Comparison of ENCODE assay signal across 8 cellular contexts in the genomic region with DNA sequence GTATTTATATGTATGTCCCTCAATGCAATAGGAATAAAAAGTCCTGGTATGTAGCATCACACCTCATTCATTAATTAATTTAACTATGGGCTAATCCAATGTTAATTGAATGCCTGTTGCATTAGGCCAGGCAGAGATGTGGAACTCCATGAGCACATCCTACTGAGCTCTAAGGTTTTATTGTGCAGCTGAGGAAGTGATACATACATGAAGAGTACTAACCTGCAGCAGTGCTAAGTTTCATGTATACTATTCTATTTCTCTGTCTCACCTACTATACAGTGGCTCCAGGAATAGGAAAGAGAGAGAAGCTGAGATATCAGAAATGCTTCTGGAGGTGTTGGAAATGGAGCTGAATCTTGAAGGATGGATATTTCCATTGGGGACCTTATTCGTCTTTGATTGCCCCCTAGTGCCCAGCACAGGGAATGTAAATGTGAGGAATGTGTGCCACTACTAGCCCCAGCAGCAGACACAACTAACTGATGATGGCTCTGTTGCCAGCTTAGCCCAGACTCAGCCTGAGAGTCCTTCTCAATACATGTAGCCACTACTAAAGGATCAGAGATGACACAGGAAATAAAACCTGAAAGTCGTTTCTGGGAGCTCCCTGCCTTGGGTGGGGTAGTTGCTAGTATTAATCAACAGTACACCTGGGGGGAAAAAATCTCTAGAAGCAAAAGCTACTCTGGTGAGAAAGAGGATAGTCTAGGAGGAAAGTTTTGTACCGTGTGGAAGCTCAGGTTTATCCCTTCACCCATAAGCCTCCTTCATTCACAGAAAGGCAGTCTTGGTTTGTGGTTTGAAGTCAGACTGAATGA.
DNase-seq lines count a peak whose midpoint lies in the region; ATAC-seq and TF ChIP-seq lines count a peak whose summit lies in the region.

No MANE protein-coding gene starts in this region.

- POLR2A ChIA-PET in MCF 10A (lab: Yijun Ruan, JAX), result interaction anchor here (0.6 kb wide), 1 partner anchor 203 kb away, joined by 3 read pairs; no protein-coding TSS in a partner anchor

- H3K36me3 ChIP-seq in lower lobe of right lung, result no peaks in the 10 kb centered on the region

- intact Hi-C loops in MCF 10A (cut with micrococcal nuclease), result loop anchor here (1.0 to 5.0 kb wide), 4 partner anchors 144 to 308 kb away; no protein-coding TSS in a partner anchor
- intact Hi-C loops in lower lobe of right lung (cut with DNase I), result no loop called here
- intact Hi-C loops in activated T-helper 2 cell treated with anti-CD3 and anti-CD28 coated beads, Interferon-gamma antibody, Interleukin-2, Interleukin-4, amounts not matched to agents 10 μg/mL and 5 μg/mL and 100 μg/mL, durations not matched to agents 14 hours and 24 hours and 36 hours (cut with micrococcal nuclease), result no loop called here

- peak; percentile 47 for DNase-seq in ACHN
- DNase-seq in GM03348 (ENCODE audit: low spot score), result peak; percentile 63
- peak; percentile 27 for DNase-seq in NCI-H460 (ENCODE audit: extremely low read depth, low read depth)
- peak; percentile 62 for DNase-seq in MCF 10A (ENCODE audit: unreplicated experiment)
- no peak for DNase-seq in lower lobe of right lung
- DNase-seq in activated T-helper 2 cell treated with anti-CD3 and anti-CD28 coated beads, Interferon-gamma antibody, Interleukin-2, Interleukin-4, amounts not matched to agents 10 μg/mL and 5 μg/mL and 100 μg/mL, durations not matched to agents 14 hours and 24 hours and 36 hours (ENCODE audit: low spot score), result no peak
- DNase-seq in T-helper 2 cell treated with Interferon-gamma antibody and Interleukin-4, amounts not matched to agents 5 μg/mL and 100 μg/mL, for 36 hours (ENCODE audit: low spot score), result no peak

- CTCF ChIA-PET in MCF 10A (lab: Yijun Ruan, JAX), result interaction anchor here (0.6 to 1.8 kb wide), 29 partner anchors 9 to 641 kb away, joined by 3 to 11 read pairs (median 4); no protein-coding TSS in a partner anchor

- H3K9me3 Mint-ChIP-seq in MCF 10A (ENCODE audit: unreplicated experiment), result no peaks in the 10 kb centered on the region
- H3K9me3 Mint-ChIP-seq in activated T-helper 2 cell treated with anti-CD3 and anti-CD28 coated beads, Interferon-gamma antibody, Interleukin-2, Interleukin-4, amounts not matched to agents 10 μg/mL and 5 μg/mL and 100 μg/mL, durations not matched to agents 14 hours and 24 hours and 36 hours, result no peaks in the 10 kb centered on the region
- H3K9me3 Mint-ChIP-seq in T-helper 2 cell treated with Interferon-gamma antibody and Interleukin-4, amounts not matched to agents 5 μg/mL and 100 μg/mL, for 36 hours, result no peaks in the 10 kb centered on the region

- H3K27me3 ChIP-seq in lower lobe of right lung (ENCODE audit: low read depth), result no peaks in the 10 kb centered on the region

- no peaks in the 10 kb centered on the region for H3K4me1 Mint-ChIP-seq in MCF 10A (ENCODE audit: insufficient read depth, unreplicated experiment)
- H3K4me1 Mint-ChIP-seq in activated T-helper 2 cell treated with anti-CD3 and anti-CD28 coated beads, Interferon-gamma antibody, Interleukin-2, Interleukin-4, amounts not matched to agents 10 μg/mL and 5 μg/mL and 100 μg/mL, durations not matched to agents 14 hours and 24 hours and 36 hours (ENCODE audit: low read depth), result no peaks in the 10 kb centered on the region
- H3K4me1 Mint-ChIP-seq in T-helper 2 cell treated with Interferon-gamma antibody and Interleukin-4, amounts not matched to agents 5 μg/mL and 100 μg/mL, for 36 hours (ENCODE audit: low read depth), result no peaks in the 10 kb centered on the region

- H3K27ac ChIP-seq in lower lobe of right lung, result no peak overlapping the region

- peak; percentile 77 for ATAC-seq in HG02798 (IDR thresholded peaks at IDR 0.05; ENCODE audit: poor library complexity, unreplicated experiment)
- ATAC-seq in lower lobe of right lung, result peak; percentile 35 to 38

- no peaks in the 10 kb centered on the region for H3K4me1 ChIP-seq in lower lobe of right lung

- no TSS peak for BruUV-seq in MCF 10A (replicated peaks; lab: Mats Ljungman, UMichigan)

- H3K9me3 ChIP-seq in lower lobe of right lung, result no peaks in the 10 kb centered on the region

- in situ Hi-C loops in ACHN (cut with HindIII; ENCODE audit: low pct_ligation_motif_present, low pct_unique_long_range_greater_than_20kb, low sequenced_read_pairs), result no loop called here

- H3K4me3 ChIP-seq in lower lobe of right lung, result no peak overlapping the region

- peaks cover 52% of the 10 kb centered on the region for H3K27me3 Mint-ChIP-seq in MCF 10A (ENCODE audit: insufficient read depth, unreplicated experiment)
- peaks cover 6% of the 10 kb centered on the region for H3K27me3 Mint-ChIP-seq in activated T-helper 2 cell treated with anti-CD3 and anti-CD28 coated beads, Interferon-gamma antibody, Interleukin-2, Interleukin-4, amounts not matched to agents 10 μg/mL and 5 μg/mL and 100 μg/mL, durations not matched to agents 14 hours and 24 hours and 36 hours (ENCODE audit: low read depth)
- no peaks in the 10 kb centered on the region for H3K27me3 Mint-ChIP-seq in T-helper 2 cell treated with Interferon-gamma antibody and Interleukin-4, amounts not matched to agents 5 μg/mL and 100 μg/mL, for 36 hours (ENCODE audit: low read depth)

- no peak overlapping the region for H3K4me3 Mint-ChIP-seq in MCF 10A (ENCODE audit: unreplicated experiment)
- H3K4me3 Mint-ChIP-seq in activated T-helper 2 cell treated with anti-CD3 and anti-CD28 coated beads, Interferon-gamma antibody, Interleukin-2, Interleukin-4, amounts not matched to agents 10 μg/mL and 5 μg/mL and 100 μg/mL, durations not matched to agents 14 hours and 24 hours and 36 hours (ENCODE audit: low read depth), result no peak overlapping the region
- no peak overlapping the region for H3K4me3 Mint-ChIP-seq in T-helper 2 cell treated with Interferon-gamma antibody and Interleukin-4, amounts not matched to agents 5 μg/mL and 100 μg/mL, for 36 hours

- no peaks in the 10 kb centered on the region for H3K36me3 Mint-ChIP-seq in MCF 10A (ENCODE audit: insufficient read depth, unreplicated experiment)
- no peaks in the 10 kb centered on the region for H3K36me3 Mint-ChIP-seq in activated T-helper 2 cell treated with anti-CD3 and anti-CD28 coated beads, Interferon-gamma antibody, Interleukin-2, Interleukin-4, amounts not matched to agents 10 μg/mL and 5 μg/mL and 100 μg/mL, durations not matched to agents 14 hours and 24 hours and 36 hours (ENCODE audit: low read depth)
- H3K36me3 Mint-ChIP-seq in T-helper 2 cell treated with Interferon-gamma antibody and Interleukin-4, amounts not matched to agents 5 μg/mL and 100 μg/mL, for 36 hours (ENCODE audit: low read depth), result no peaks in the 10 kb centered on the region

- no peak overlapping the region for H3K27ac Mint-ChIP-seq in MCF 10A (ENCODE audit: low read depth, unreplicated experiment)
- no peak overlapping the region for H3K27ac Mint-ChIP-seq in activated T-helper 2 cell treated with anti-CD3 and anti-CD28 coated beads, Interferon-gamma antibody, Interleukin-2, Interleukin-4, amounts not matched to agents 10 μg/mL and 5 μg/mL and 100 μg/mL, durations not matched to agents 14 hours and 24 hours and 36 hours
- no peak overlapping the region for H3K27ac Mint-ChIP-seq in T-helper 2 cell treated with Interferon-gamma antibody and Interleukin-4, amounts not matched to agents 5 μg/mL and 100 μg/mL, for 36 hours

- TF ChIP-seq CTCF in MCF 10A (IDR thresholded peaks at IDR 0.05; ENCODE audit: unreplicated experiment) (peak; percentile 33), lower lobe of right lung (IDR thresholded peaks at IDR 0.05) (peak; percentile 45)

Comparison
In these comparisons a context has a peak if more than half of its experiments do, and no peak if none do; other contexts are left out.
1. DNase-seq: peak in ACHN (single experiment), GM03348 (single experiment), NCI-H460 (single experiment) and MCF 10A (single experiment); none in lower lobe of right lung (single experiment), activated T-helper 2 cell treated with anti-CD3 and anti-CD28 coated beads, Interferon-gamma antibody, Interleukin-2, Interleukin-4, amounts not matched to agents 10 μg/mL and 5 μg/mL and 100 μg/mL, durations not matched to agents 14 hours and 24 hours and 36 hours (single experiment) and T-helper 2 cell treated with Interferon-gamma antibody and Interleukin-4, amounts not matched to agents 5 μg/mL and 100 μg/mL, for 36 hours (single experiment).